20 cellular contexts compared by ENCODE assay signal in genomic region chrX:20414066-20414465, GRCh38.
DNase-seq lines count a peak whose midpoint lies in the region; ATAC-seq and TF ChIP-seq lines count a peak whose summit lies in the region.
"Had no signal": no experiment of that assay in that cellular context is flagged by ENCODE, and none has a peak within 500 bp of the region (broad histone marks: within the 10 kb centered on the region; RNA-seq: fewer than 3 reads in every experiment).

No MANE protein-coding gene starts in this region.

- ATAC-seq in activated B cell treated with CpG ODN at 0.5 μM for 24 hours (ENCODE audit: low read depth), result peak; percentile 20
- no peak for ATAC-seq in GM18870 (IDR thresholded peaks at IDR 0.05; ENCODE audit: unreplicated experiment)
- no peak for ATAC-seq in HG02571 (IDR thresholded peaks at IDR 0.05; ENCODE audit: unreplicated experiment)
- ATAC-seq: esophagus mucosa had no signal

- POLR2A ChIA-PET in activated B cell treated with CpG ODN at 0.5 μM for 24 hours (lab: Charles Lee), result no interaction called here

- no peaks in the 10 kb centered on the region for H3K27me3 Mint-ChIP-seq in activated naive CD4-positive, alpha-beta T cell treated with anti-CD3 and anti-CD28 coated beads, Interleukin-2, amount 50 U/mL, for 24 hours
- no peaks in the 10 kb centered on the region for H3K27me3 Mint-ChIP-seq in activated B cell treated with CpG ODN at 0.5 μM for 24 hours
- H3K27me3 Mint-ChIP-seq: dendritic cell treated with granulocyte-macrophage colony-stimulating factor and Interleukin-4, amounts not matched to agents 40 ng/mL and 50 ng/mL, for 4 days; memory B cell had no signal

- no peaks in the 10 kb centered on the region for H3K9me3 Mint-ChIP-seq in activated naive CD4-positive, alpha-beta T cell treated with anti-CD3 and anti-CD28 coated beads, Interleukin-2, amount 50 U/mL, for 24 hours
- H3K9me3 Mint-ChIP-seq in activated B cell treated with CpG ODN at 0.5 μM for 24 hours, result no peaks in the 10 kb centered on the region
- H3K9me3 Mint-ChIP-seq: dendritic cell treated with granulocyte-macrophage colony-stimulating factor and Interleukin-4, amounts not matched to agents 40 ng/mL and 50 ng/mL, for 4 days; memory B cell had no signal

- H3K36me3 Mint-ChIP-seq in activated naive CD4-positive, alpha-beta T cell treated with anti-CD3 and anti-CD28 coated beads, Interleukin-2, amount 50 U/mL, for 24 hours, result no peaks in the 10 kb centered on the region
- no peaks in the 10 kb centered on the region for H3K36me3 Mint-ChIP-seq in activated B cell treated with CpG ODN at 0.5 μM for 24 hours (ENCODE audit: low read depth)
- H3K36me3 Mint-ChIP-seq: memory B cell had no signal

- no peak for DNase-seq in activated naive CD4-positive, alpha-beta T cell treated with Interleukin-2 at 50 U/mL for 16 hours
- no peak for DNase-seq in activated B cell treated with CpG ODN at 0.5 μM for 24 hours
- DNase-seq in kidney tubule cell (ENCODE audit: low spot score), result peak; percentile 43
- no peak for DNase-seq in HCEC 1CT
- DNase-seq in dedifferentiated amniotic fluid mesenchymal stem cell (ENCODE audit: extremely low spot score), result no peak
- DNase-seq: activated effector memory CD4-positive, alpha-beta T cell treated with anti-CD3 and anti-CD28 coated beads, Interleukin-2, amount 50 U/mL, for 16 hours; GDM1; NCI-H1092; NCI-H526 treated with DMSO at 0.1 percent for 48 hours; retina; Right ventricle myocardium superior; stimulated activated CD4-positive, alpha-beta T cell treated with anti-CD3 and anti-CD28 coated beads, Interleukin-15, amount 100 ng/mL, for 24 hours; stomach; WERI-Rb-1 had no signal

- no peak for TF ChIP-seq CTCF in activated B cell treated with CpG ODN at 0.5 μM for 24 hours (IDR thresholded peaks at IDR 0.05)

- peak overlapping the region; percentile 23 for H3K4me3 Mint-ChIP-seq in activated naive CD4-positive, alpha-beta T cell treated with anti-CD3 and anti-CD28 coated beads, Interleukin-2, amount 50 U/mL, for 24 hours
- H3K4me3 Mint-ChIP-seq in activated B cell treated with CpG ODN at 0.5 μM for 24 hours, result no peak overlapping the region
- H3K4me3 Mint-ChIP-seq: dendritic cell treated with granulocyte-macrophage colony-stimulating factor and Interleukin-4, amounts not matched to agents 40 ng/mL and 50 ng/mL, for 4 days had no signal

- H3K4me1 Mint-ChIP-seq in activated naive CD4-positive, alpha-beta T cell treated with anti-CD3 and anti-CD28 coated beads, Interleukin-2, amount 50 U/mL, for 24 hours, result peaks cover 53% of the 10 kb centered on the region
- peaks cover 34% of the 10 kb centered on the region for H3K4me1 Mint-ChIP-seq in activated B cell treated with CpG ODN at 0.5 μM for 24 hours

- CTCF ChIA-PET in activated B cell treated with CpG ODN at 0.5 μM for 24 hours (lab: Charles Lee), result no interaction called here

- peak overlapping the region; percentile 51 for H3K27ac Mint-ChIP-seq in activated naive CD4-positive, alpha-beta T cell treated with anti-CD3 and anti-CD28 coated beads, Interleukin-2, amount 50 U/mL, for 24 hours
- H3K27ac Mint-ChIP-seq in activated B cell treated with CpG ODN at 0.5 μM for 24 hours, result no peak overlapping the region
- H3K27ac Mint-ChIP-seq: dendritic cell treated with granulocyte-macrophage colony-stimulating factor and Interleukin-4, amounts not matched to agents 40 ng/mL and 50 ng/mL, for 4 days had no signal

- intact Hi-C loops in activated B cell treated with CpG ODN at 0.5 μM for 24 hours (cut with micrococcal nuclease), result loop anchor here (5.0 kb wide), 1 partner anchor 37 kb away; no protein-coding TSS in a partner anchor
